In the genomic region with DNA sequence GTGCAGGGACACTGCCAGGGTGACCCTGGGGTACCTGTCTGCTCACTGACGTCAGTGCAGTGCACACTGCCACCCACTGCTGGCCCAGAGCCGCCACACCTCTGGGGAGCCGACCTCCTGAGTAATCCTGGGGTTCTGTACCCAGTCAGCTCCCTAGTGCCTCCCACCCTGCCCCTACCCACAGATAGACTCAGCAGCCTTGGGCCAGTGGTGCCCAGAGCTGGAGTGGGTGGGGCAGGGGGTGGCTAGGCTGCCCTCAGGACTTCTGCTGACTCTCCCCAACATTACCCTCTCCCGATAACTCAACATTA, we compare ENCODE assay signal across 23 cellular contexts. TPM values are rescaled to one million over a fixed set of nuclear protein-coding genes. Genes with fewer than 3 reads are reported as not detected.
A peak's percentile ranks its signal among the peaks of the same experiment; 100 is the strongest.
DNase-seq lines count a peak whose midpoint lies in the region; ATAC-seq and TF ChIP-seq lines count a peak whose summit lies in the region.
"Had no signal": no experiment of that assay in that cellular context is flagged by ENCODE, and none has a peak within 500 bp of the region (broad histone marks: within the 10 kb centered on the region; RNA-seq: fewer than 3 reads in every experiment).

No MANE protein-coding gene starts in this region.

- POLR2A ChIA-PET in HCT116 (lab: Charles Lee) = no interaction called here

- H3K27ac ChIP-seq in HCT116 (ENCODE audit: low read depth, low read length) (no peak overlapping the region), neural cell (ENCODE audit: low read length) (peak overlapping the region; percentile 88)
- H3K27ac ChIP-seq: A549, PC-9, RWPE1, SJCRH30 had no signal

- H4K20me1 ChIP-seq in HCT116 (ENCODE audit: insufficient read depth) (no peaks in the 10 kb centered on the region), neural cell (ENCODE audit: insufficient read depth) (peaks cover 30% of the 10 kb centered on the region)

- DNase-seq in 8988T = peak; percentile 41
- no peak for DNase-seq in HCT116 (ENCODE audit: low read depth, low spot score)
- no peak for DNase-seq in T1000 (lab: John Stamatoyannopoulos, UW)
- DNase-seq in GM10266 (ENCODE audit: extremely low spot score) = no peak
- DNase-seq in CD14-positive monocyte (ENCODE audit: low spot score) = no peak
- no peak for DNase-seq in DMS114 treated with DMSO at 0.1 percent for 48 hours (lab: John Stamatoyannopoulos, UW; ENCODE audit: unreplicated experiment)
- DNase-seq: COR-L47, DMS153, GDM1, GOT3, HFFc6, KG1, NCI-H1417 treated with DMSO at 0.1 percent for 48 hours, NCI-H1930, NCI-H226, NCI-H524, PC-9, SJCRH30 had no signal

- H3K36me3 Mint-ChIP-seq in brain = no peaks in the 10 kb centered on the region
- peaks cover 2 to 3% of the 10 kb centered on the region in 2 donors for H3K36me3 Mint-ChIP-seq in CD14-positive monocyte

- RAD21 ChIA-PET in HCT116 (lab: Charles Lee; ENCODE audit: low non-redundant PET in 1 of 2, low total read pairs in 2 of 2, uncharacterized antibody in 2 of 2, unreplicated experiment in 2 of 2) = no interaction called here

- H3K36me3 ChIP-seq in HCT116 (ENCODE audit: control insufficient read depth in 1 of 2, insufficient read depth in 2 of 2, low read length in 2 of 2) (no peaks in the 10 kb centered on the region), neural cell (ENCODE audit: insufficient read depth, low read length) (no peaks in the 10 kb centered on the region)
- H3K36me3 ChIP-seq: SJCRH30 had no signal

- peaks cover 0 to 4% of the 10 kb centered on the region in 2 experiments; a peak in 1 of 4 replicates for H3K4me1 ChIP-seq in HCT116 (ENCODE audit: control insufficient read depth in 1 of 2, insufficient read depth in 2 of 2, low read length in 2 of 2)
- H3K4me1 ChIP-seq: SJCRH30 had no signal

- no TSS peak for BruUV-seq in HCT116 (replicated peaks; lab: Mats Ljungman, UMichigan)

- intact Hi-C loops in HCT116 (cut with micrococcal nuclease) = loop anchor here (10.0 kb wide), 1 partner anchor 1212 kb away; a partner anchor contains a TSS
- intact Hi-C loops in CD14-positive monocyte (cut with micrococcal nuclease) = no loop called here

- H3K4me1 Mint-ChIP-seq in brain = peaks cover 88% of the 10 kb centered on the region
- peaks cover 3% of the 10 kb centered on the region for H3K4me1 Mint-ChIP-seq in CD14-positive monocyte

- no peak for TF ChIP-seq RAD21 in HCT116 (IDR thresholded peaks at IDR 0.05; ENCODE audit: low read depth)
- no peak for TF ChIP-seq RAD21 in neural cell (conservative IDR thresholded peaks at IDR 0.05)

- no peak overlapping the region for H3K4me3 ChIP-seq in HCT116 (replicated peaks in 1 of 2; ENCODE audit: low read depth in 1 of 2, low read length in 2 of 2)
- peak overlapping the region; percentile 64 for H3K4me3 ChIP-seq in neural cell (ENCODE audit: low read length)
- H3K4me3 ChIP-seq: A549, PC-9, SJCRH30 had no signal

- H3K4me3 Mint-ChIP-seq in brain (peak overlapping the region in 4 of 5 experiments; percentile 28 to 70 (median 50)), CD14-positive monocyte (no peak overlapping the region)
- H3K4me3 Mint-ChIP-seq: HFFc6 had no signal

- no peak overlapping the region for H2AFZ ChIP-seq in HCT116 (ENCODE audit: low read depth, low read length, poor library complexity, severe bottlenecking)
- H2AFZ ChIP-seq in neural cell (ENCODE audit: low read depth, low read length) = no peak overlapping the region
- H2AFZ ChIP-seq: PC-9 had no signal

- TF ChIP-seq CTCF in HCT116 (IDR thresholded peaks at IDR 0.05 in 2 of 3, conservative IDR thresholded peaks at IDR 0.05 in 1 of 3; ENCODE audit: borderline replicate concordance in 1 of 3, insufficient read depth in 1 of 3, low read depth in 2 of 3, low read length in 2 of 3) (no peak), brain (conservative IDR thresholded peaks at IDR 0.05) (no peak), neural cell (IDR thresholded peaks at IDR 0.05; ENCODE audit: poor library complexity, severe bottlenecking) (peak; percentile 28), GM10266 (IDR thresholded peaks at IDR 0.05; ENCODE audit: control insufficient read depth, insufficient read depth, low read depth, missing control alignments) (no peak), CD14-positive monocyte (IDR thresholded peaks at IDR 0.05) (no peak)

- H3K9me3 Mint-ChIP-seq in brain = peaks cover 0 to 2% (median 0%) of the 10 kb centered on the region in 5 experiments
- peaks cover 0 to 13% (median 6%) of the 10 kb centered on the region in 7 donors for H3K9me3 Mint-ChIP-seq in CD14-positive monocyte
- H3K9me3 Mint-ChIP-seq: HFFc6 had no signal

- H3K9me3 ChIP-seq in HCT116 (ENCODE audit: control insufficient read depth in 1 of 2, insufficient read depth in 1 of 2, low read depth in 1 of 2, low read length in 2 of 2) = no peaks in the 10 kb centered on the region
- H3K9me3 ChIP-seq in neural cell (ENCODE audit: low read length) = no peaks in the 10 kb centered on the region
- H3K9me3 ChIP-seq: A549, SJCRH30 had no signal

- TF ChIP-seq EP300 in neural cell (conservative IDR thresholded peaks at IDR 0.05; ENCODE audit: poor library complexity, severe bottlenecking) = no peak

- no peak overlapping the region for H3K9ac ChIP-seq in HCT116 (ENCODE audit: low read length)
- H3K9ac ChIP-seq in neural cell (ENCODE audit: low read length) = peak overlapping the region; percentile 64

- peak; percentile 35; the same call in 1 of the 2 replicates for ATAC-seq in HCT116

- H3K27me3 ChIP-seq in HCT116 (ENCODE audit: insufficient read depth, low read length) (peaks cover 11% of the 10 kb centered on the region; the same call in 1 of the 2 replicates), neural cell (ENCODE audit: insufficient read depth, low read depth, low read length) (no peaks in the 10 kb centered on the region)

- H3K4me2 ChIP-seq in HCT116 (ENCODE audit: low read length) (no peak overlapping the region), neural cell (ENCODE audit: low read length) (no peak overlapping the region)
- H3K4me2 ChIP-seq: A549, PC-9 had no signal

- H3F3A ChIP-seq in neural cell (ENCODE audit: insufficient read depth, low read length, poor library complexity, severe bottlenecking) = no peaks in the 10 kb centered on the region

- H3K9me2 ChIP-seq in HCT116 (ENCODE audit: insufficient read depth) (no peaks in the 10 kb centered on the region), neural cell (ENCODE audit: insufficient read depth, low read length) (no peaks in the 10 kb centered on the region)

- no peak for TF ChIP-seq POLR2A in HCT116 (IDR thresholded peaks at IDR 0.05; ENCODE audit: borderline replicate concordance, extremely low read depth, insufficient read depth, insufficient read length)

- H3K27me3 Mint-ChIP-seq in brain = peaks cover 13% of the 10 kb centered on the region
- peaks cover 59 to 82% (median 61%) of the 10 kb centered on the region in 3 donors for H3K27me3 Mint-ChIP-seq in CD14-positive monocyte (ENCODE audit: low read depth in 3 of 3)

- peak overlapping the region in 4 of 5 experiments; percentile 67 to 97 (median 88) for H3K27ac Mint-ChIP-seq in brain
- peak overlapping the region in 1 of 7 donors; percentile 37 for H3K27ac Mint-ChIP-seq in CD14-positive monocyte
- H3K27ac Mint-ChIP-seq: HFFc6 had no signal

- H3K79me2 ChIP-seq in HCT116 (ENCODE audit: insufficient read depth, low read length) (no peaks in the 10 kb centered on the region), neural cell (replicated peaks; ENCODE audit: insufficient read depth, low read length) (peaks cover 57% of the 10 kb centered on the region)

- CTCF ChIA-PET in HCT116 (lab: Charles Lee) = interaction anchor here (1.7 to 2.1 kb wide), 2 partner anchors 13 to 28 kb away, joined by 5 to 6 read pairs; no protein-coding TSS in a partner anchor

TF ChIP-seq in neural cell, 6 proteins besides CTCF, POLR2A, EP300 and RAD21 (continues in another document):
- TF ChIP-seq TAF1 (IDR thresholded peaks at IDR 0.05; ENCODE audit: low read depth) (no peak), EZH2 (IDR thresholded peaks at IDR 0.05; ENCODE audit: borderline replicate concordance, insufficient read depth, low read length, poor library complexity, severe bottlenecking) (no peak)
- TF ChIP-seq, protein P1, sequence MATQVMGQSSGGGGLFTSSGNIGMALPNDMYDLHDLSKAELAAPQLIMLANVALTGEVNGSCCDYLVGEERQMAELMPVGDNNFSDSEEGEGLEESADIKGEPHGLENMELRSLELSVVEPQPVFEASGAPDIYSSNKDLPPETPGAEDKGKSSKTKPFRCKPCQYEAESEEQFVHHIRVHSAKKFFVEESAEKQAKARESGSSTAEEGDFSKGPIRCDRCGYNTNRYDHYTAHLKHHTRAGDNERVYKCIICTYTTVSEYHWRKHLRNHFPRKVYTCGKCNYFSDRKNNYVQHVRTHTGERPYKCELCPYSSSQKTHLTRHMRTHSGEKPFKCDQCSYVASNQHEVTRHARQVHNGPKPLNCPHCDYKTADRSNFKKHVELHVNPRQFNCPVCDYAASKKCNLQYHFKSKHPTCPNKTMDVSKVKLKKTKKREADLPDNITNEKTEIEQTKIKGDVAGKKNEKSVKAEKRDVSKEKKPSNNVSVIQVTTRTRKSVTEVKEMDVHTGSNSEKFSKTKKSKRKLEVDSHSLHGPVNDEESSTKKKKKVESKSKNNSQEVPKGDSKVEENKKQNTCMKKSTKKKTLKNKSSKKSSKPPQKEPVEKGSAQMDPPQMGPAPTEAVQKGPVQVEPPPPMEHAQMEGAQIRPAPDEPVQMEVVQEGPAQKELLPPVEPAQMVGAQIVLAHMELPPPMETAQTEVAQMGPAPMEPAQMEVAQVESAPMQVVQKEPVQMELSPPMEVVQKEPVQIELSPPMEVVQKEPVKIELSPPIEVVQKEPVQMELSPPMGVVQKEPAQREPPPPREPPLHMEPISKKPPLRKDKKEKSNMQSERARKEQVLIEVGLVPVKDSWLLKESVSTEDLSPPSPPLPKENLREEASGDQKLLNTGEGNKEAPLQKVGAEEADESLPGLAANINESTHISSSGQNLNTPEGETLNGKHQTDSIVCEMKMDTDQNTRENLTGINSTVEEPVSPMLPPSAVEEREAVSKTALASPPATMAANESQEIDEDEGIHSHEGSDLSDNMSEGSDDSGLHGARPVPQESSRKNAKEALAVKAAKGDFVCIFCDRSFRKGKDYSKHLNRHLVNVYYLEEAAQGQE (IDR thresholded peaks at IDR 0.05; ENCODE audit: borderline replicate concordance) = no peak

RNA-seq across cellular contexts. Expression of a gene that starts 5.8 kb away (rescaled TPM):
- total RNA-seq in HCT116 (2021; ENCODE audit: unreplicated experiment) = 1.5 TPM
- 0.73 and 1.7 TPM in 2 replicates for polyA plus RNA-seq in HCT116 (2012)
- polyA plus RNA-seq in brain (ENCODE audit: insufficient read depth, low read depth, low replicate concordance) (117 TPM), neural cell (68.0 and 99.8 TPM in 2 replicates), CD14-positive monocyte (not detected)
- polyA minus RNA-seq in neural cell = 279 and 325 TPM in 2 replicates
- total RNA-seq: PC-9 had no signal

RNA-seq across cellular contexts. Expression of a gene that starts 26.7 kb away (rescaled TPM):
- 12.8 TPM for total RNA-seq in HCT116 (2021; ENCODE audit: unreplicated experiment)
- polyA plus RNA-seq in HCT116 (2012) = 14.6 and 18.7 TPM in 2 replicates
- polyA plus RNA-seq in brain (ENCODE audit: insufficient read depth, low read depth, low replicate concordance) (5.9 TPM), neural cell (4.5 and 13.9 TPM in 2 replicates), CD14-positive monocyte (10 to 100 TPM; 67.6 to 68.8 TPM)
- 2.9 and 4.4 TPM in 2 replicates for polyA minus RNA-seq in neural cell
- total RNA-seq: Daoy had no signal

RNA-seq across cellular contexts. Expression of a gene that starts 42.6 kb away (rescaled TPM):
- 1.7 TPM for total RNA-seq in HCT116 (2021; ENCODE audit: unreplicated experiment)
- 0.51 and 0.56 TPM in 2 replicates for polyA plus RNA-seq in HCT116 (2012)
- polyA plus RNA-seq in brain (ENCODE audit: insufficient read depth, low read depth, low replicate concordance) (13.4 TPM), neural cell (0.14 and 0.43 TPM in 2 replicates), CD14-positive monocyte (under 1 TPM in 1 of 2 donors, not detected in 1; 0.05 TPM)
- 0.58 TPM in 1 of 2 replicates, not detected in the other for polyA minus RNA-seq in neural cell
- total RNA-seq: Daoy had no signal

Comparison
In these comparisons a context has a peak if more than half of its experiments do, and no peak if none do; other contexts are left out.
1. H3K4me3 Mint-ChIP-seq: peak in brain (4 of 5); none in CD14-positive monocyte (0 of 2).
2. RNA of a gene that starts 5.8 kb away (polyA plus RNA-seq): 117 TPM in brain (single experiment) and 68.0 to 99.8 TPM in neural cell; not detected in CD14-positive monocyte; every median in the first group is over 10 times any median in the second.
3. RNA of a gene that starts 42.6 kb away (polyA plus RNA-seq): 13.4 TPM in brain (single experiment); 0.14 to 0.43 TPM in neural cell and 0.05 TPM in CD14-positive monocyte; every median in the first group is over 10 times any median in the second.